In genomic region chr19:4557186-4557970, GRCh38 we compare ENCODE assay signal across 1 cellular context.
TF ChIP-seq lines count a peak whose summit lies in the region.

No MANE protein-coding gene starts in this region.

TF ChIP-seq in HCT116, 20 proteins besides CTCF, POLR2A, EP300 and RAD21 (continued from another document):
- TF ChIP-seq REST (IDR thresholded peaks at IDR 0.05; ENCODE audit: low read depth): no peak
- TF ChIP-seq EZH2 (IDR thresholded peaks at IDR 0.05): no peak
- TF ChIP-seq TCF7L2 (IDR thresholded peaks at IDR 0.05; ENCODE audit: borderline replicate concordance, extremely low read depth, insufficient read depth, insufficient read length): no peak
- TF ChIP-seq SIN3A (IDR thresholded peaks at IDR 0.05; ENCODE audit: low read depth): no peak
- TF ChIP-seq EGR1 (IDR thresholded peaks at IDR 0.05; ENCODE audit: low read depth): no peak
- no peak for TF ChIP-seq MAX (IDR thresholded peaks at IDR 0.05)
- TF ChIP-seq YY1 (IDR thresholded peaks at IDR 0.05; ENCODE audit: extremely low read depth, insufficient replicate concordance, low read depth, low read length): no peak
